In the genomic region with DNA sequence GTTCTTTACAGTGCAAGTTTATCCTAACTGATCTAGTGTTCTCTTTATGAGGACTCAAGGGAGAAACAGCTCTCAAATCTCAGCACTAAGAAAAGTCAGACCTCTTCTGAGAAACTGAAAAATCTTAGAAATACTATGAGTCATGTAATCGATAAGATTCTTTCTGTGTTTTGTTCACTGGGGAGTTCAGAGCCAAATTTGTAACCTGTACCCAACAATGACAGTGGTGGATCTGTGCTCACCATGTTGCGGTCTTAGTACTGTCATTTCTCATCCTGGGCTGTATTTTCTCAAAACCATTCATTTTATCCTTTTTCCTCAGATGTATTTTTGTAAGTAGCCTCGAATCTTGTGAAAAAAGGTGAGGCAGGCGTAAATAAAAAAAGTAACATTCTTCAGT, we compare ENCODE assay signal across 19 cellular contexts.
"Had no signal": no experiment of that assay in that cellular context is flagged by ENCODE, and none has a peak within 500 bp of the region (broad histone marks: within the 10 kb centered on the region; RNA-seq: fewer than 3 reads in every experiment).

No MANE protein-coding gene starts in this region.

- H3K4me3 ChIP-seq: colonic mucosa, esophagus muscularis mucosa, gastrocnemius medialis, heart right ventricle, left lung, lower lobe of right lung had no signal

- ATAC-seq: foreskin keratinocyte, gastrocnemius medialis, heart right ventricle, left cardiac atrium, left lung, left ventricle myocardium superior, lower lobe of right lung had no signal

- H3K36me3 ChIP-seq: colonic mucosa, esophagus muscularis mucosa, gastrocnemius medialis, heart right ventricle, left lung, lower lobe of right lung had no signal

- H3K4me3 Mint-ChIP-seq: dendritic cell treated with granulocyte-macrophage colony-stimulating factor and Interleukin-4, amounts not matched to agents 40 ng/mL and 50 ng/mL, for 4 days; memory B cell had no signal

- H3K27me3 Mint-ChIP-seq: dendritic cell treated with granulocyte-macrophage colony-stimulating factor and Interleukin-4, amounts not matched to agents 40 ng/mL and 50 ng/mL, for 4 days; memory B cell had no signal

- H3K27ac ChIP-seq: colonic mucosa, esophagus muscularis mucosa, foreskin keratinocyte, gastrocnemius medialis, heart right ventricle, left lung, lower lobe of right lung had no signal

- H3K4me1 ChIP-seq: colonic mucosa, foreskin keratinocyte, gastrocnemius medialis, left lung had no signal

- H3K27me3 ChIP-seq: colonic mucosa, esophagus muscularis mucosa, foreskin keratinocyte, gastrocnemius medialis, heart right ventricle, left lung had no signal

- H3K9me3 ChIP-seq: colonic mucosa, esophagus muscularis mucosa, gastrocnemius medialis, lower lobe of right lung had no signal

- H3K27ac Mint-ChIP-seq: dendritic cell treated with granulocyte-macrophage colony-stimulating factor and Interleukin-4, amounts not matched to agents 40 ng/mL and 50 ng/mL, for 4 days; memory B cell had no signal

- DNase-seq: colonic mucosa; cortex of kidney; effector CD4-positive, alpha-beta T cell; effector memory CD4-positive, alpha-beta T cell; foreskin keratinocyte; gastrocnemius medialis; glutamatergic neuron; head of caudate nucleus; heart right ventricle; hippocampal formation; left cardiac atrium; left lung; left ventricle myocardium superior; lower lobe of right lung; mesendoderm; midbrain had no signal
